10 cellular contexts compared by ENCODE assay signal in the genomic region with DNA sequence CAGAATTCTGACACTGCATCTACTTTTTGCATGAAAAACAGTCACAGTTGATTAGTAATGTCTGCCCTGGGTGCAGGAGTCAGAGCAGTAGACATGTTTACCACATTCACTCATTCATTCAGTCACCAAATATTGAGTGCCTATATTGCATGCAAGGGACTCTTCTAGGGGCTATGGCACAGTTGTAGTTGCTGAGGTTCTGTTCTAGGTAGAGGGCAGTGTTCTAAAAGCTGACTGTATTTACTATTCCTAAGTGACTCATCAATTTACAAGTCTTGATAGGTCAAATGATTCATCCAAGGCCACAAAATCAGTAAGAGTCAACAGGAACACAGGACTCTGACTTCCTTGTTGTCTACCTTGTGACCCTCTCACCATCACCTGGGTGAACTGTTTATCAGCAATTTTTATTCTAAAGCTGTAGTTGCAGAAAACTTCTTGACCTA.
DNase-seq lines count a peak whose midpoint lies in the region; ATAC-seq and TF ChIP-seq lines count a peak whose summit lies in the region.
"Had no signal": no experiment of that assay in that cellular context is flagged by ENCODE, and none has a peak within 500 bp of the region (broad histone marks: within the 10 kb centered on the region; RNA-seq: fewer than 3 reads in every experiment).

No MANE protein-coding gene starts in this region.

- H3K36me3 ChIP-seq in smooth muscle cell (ENCODE audit: low read depth) = no peaks in the 10 kb centered on the region

- no peak overlapping the region for H3K9ac ChIP-seq in smooth muscle cell (ENCODE audit: low read depth)

- H2AFZ ChIP-seq in smooth muscle cell (ENCODE audit: low read depth) = no peak overlapping the region

- H4K20me1 ChIP-seq in smooth muscle cell (ENCODE audit: low read depth) = no peaks in the 10 kb centered on the region

- no peaks in the 10 kb centered on the region for H3K79me2 ChIP-seq in smooth muscle cell (ENCODE audit: low read depth)

- TF ChIP-seq CTCF in smooth muscle cell (IDR thresholded peaks at IDR 0.05; ENCODE audit: borderline replicate concordance, insufficient read depth, poor library complexity, severe bottlenecking) = no peak

- H3K36me3 Mint-ChIP-seq in activated T-cell treated with anti-CD3 and anti-CD28 coated beads, Interleukin-2, amount 50 U/mL, for 72 hours (ENCODE audit: insufficient read depth in 2 of 2) = peaks cover 7 to 18% of the 10 kb centered on the region in 2 donors
- H3K36me3 Mint-ChIP-seq: CD14-positive monocyte had no signal

- H3K4me2 ChIP-seq in smooth muscle cell = no peak overlapping the region

- peaks cover 2 to 15% of the 10 kb centered on the region in 2 donors for H3K9me3 Mint-ChIP-seq in activated T-cell treated with anti-CD3 and anti-CD28 coated beads, Interleukin-2, amount 50 U/mL, for 72 hours

- H3K4me3 ChIP-seq in smooth muscle cell = no peak overlapping the region

- H3K4me1 Mint-ChIP-seq in activated T-cell treated with anti-CD3 and anti-CD28 coated beads, Interleukin-2, amount 50 U/mL, for 72 hours (ENCODE audit: low read depth) = peaks cover 62% of the 10 kb centered on the region

- H3K27ac ChIP-seq in epithelial cell of prostate (peak overlapping the region; percentile 55), smooth muscle cell (ENCODE audit: low read depth) (peak overlapping the region; percentile 66)

- no peaks in the 10 kb centered on the region for H3K4me1 ChIP-seq in smooth muscle cell (ENCODE audit: low read depth)

- no peaks in the 10 kb centered on the region for H3K27me3 ChIP-seq in smooth muscle cell (ENCODE audit: low read depth)

- peaks cover 5% of the 10 kb centered on the region for H3K27me3 Mint-ChIP-seq in activated T-cell treated with anti-CD3 and anti-CD28 coated beads, Interleukin-2, amount 50 U/mL, for 72 hours (ENCODE audit: low read depth)
- H3K27me3 Mint-ChIP-seq: IgD-negative memory B cell had no signal

- peak overlapping the region; percentile 88 for H3K27ac Mint-ChIP-seq in activated T-cell treated with anti-CD3 and anti-CD28 coated beads, Interleukin-2, amount 50 U/mL, for 72 hours
- H3K27ac Mint-ChIP-seq: CD14-positive monocyte, IgD-negative memory B cell had no signal

- H3K9me3 ChIP-seq in smooth muscle cell (replicated peaks; ENCODE audit: low read depth) = no peaks in the 10 kb centered on the region

- H3F3A ChIP-seq in smooth muscle cell (ENCODE audit: low read depth) = no peaks in the 10 kb centered on the region

- H3K4me3 Mint-ChIP-seq in activated T-cell treated with anti-CD3 and anti-CD28 coated beads, Interleukin-2, amount 50 U/mL, for 72 hours = peak overlapping the region; percentile 27 to 73
- H3K4me3 Mint-ChIP-seq: CD14-positive monocyte, IgD-negative memory B cell had no signal

- DNase-seq in activated T-cell treated with anti-CD3 and anti-CD28 coated beads, Interleukin-2, amount 50 U/mL, for 72 hours = peak; percentile 35
- DNase-seq in activated T-cell treated with anti-CD3 and anti-CD28 coated beads, Interleukin-2, amount 50 U/mL, for 1 hour = no peak
- DNase-seq in RKO (ENCODE audit: low spot score) = peak; percentile 82
- DNase-seq in epithelial cell of prostate (ENCODE audit: low read depth, low spot score) = peak; percentile 85
- no peak for DNase-seq in smooth muscle cell (lab: John Stamatoyannopoulos, UW; ENCODE audit: unreplicated experiment)
- DNase-seq in activated gamma-delta T cell treated with Interleukin-2 at 50 U/mL for 16 hours = no peak

- peak; percentile 82 to 83 for ATAC-seq in activated T-cell treated with anti-CD3 and anti-CD28 coated beads, Interleukin-2, amount 50 U/mL, for 72 hours (replicated peaks in 1 of 2)
- ATAC-seq in HG03457 (IDR thresholded peaks at IDR 0.05; ENCODE audit: unreplicated experiment) = no peak
- no peak for ATAC-seq in HG03159 (IDR thresholded peaks at IDR 0.05; ENCODE audit: unreplicated experiment)

Comparison
In these comparisons a context has a peak if more than half of its experiments do, and no peak if none do; other contexts are left out.
1. DNase-seq: peak in activated T-cell treated with anti-CD3 and anti-CD28 coated beads, Interleukin-2, amount 50 U/mL, for 72 hours (2 of 2), RKO (single experiment) and epithelial cell of prostate (single experiment); none in activated T-cell treated with anti-CD3 and anti-CD28 coated beads, Interleukin-2, amount 50 U/mL, for 1 hour (single experiment), smooth muscle cell (single experiment) and activated gamma-delta T cell treated with Interleukin-2 at 50 U/mL for 16 hours (single experiment).
2. ATAC-seq: peak in activated T-cell treated with anti-CD3 and anti-CD28 coated beads, Interleukin-2, amount 50 U/mL, for 72 hours (2 of 2); none in HG03457 (single experiment) and HG03159 (single experiment).